In genomic region chr17:17051791-17052461, GRCh38 we compare ENCODE assay signal across 10 cellular contexts. TPM values are rescaled to one million over a fixed set of nuclear protein-coding genes. Genes with fewer than 3 reads are reported as not detected.
DNase-seq lines count a peak whose midpoint lies in the region; ATAC-seq and TF ChIP-seq lines count a peak whose summit lies in the region.
"Had no signal": no experiment of that assay in that cellular context is flagged by ENCODE, and none has a peak within 500 bp of the region (broad histone marks: within the 10 kb centered on the region; RNA-seq: fewer than 3 reads in every experiment).

No MANE protein-coding gene starts in this region.

- H3K4me1 Mint-ChIP-seq in stimulated activated naive CD8-positive, alpha-beta T cell treated with anti-CD3 and anti-CD28 coated beads, Interleukin-15, amount 100 ng/mL, for 72 hours = peaks cover 63% of the 10 kb centered on the region
- peaks cover 68% of the 10 kb centered on the region for H3K4me1 Mint-ChIP-seq in central memory CD8-positive, alpha-beta T cell
- H3K4me1 Mint-ChIP-seq in mesothelial cell of epicardium = peaks cover 23% of the 10 kb centered on the region

- H3K36me3 Mint-ChIP-seq in central memory CD8-positive, alpha-beta T cell (ENCODE audit: insufficient read depth) = peaks cover 12% of the 10 kb centered on the region
- peaks cover 3% of the 10 kb centered on the region for H3K36me3 Mint-ChIP-seq in mesothelial cell of epicardium

- no peak for TF ChIP-seq CTCF in mesothelial cell of epicardium (IDR thresholded peaks at IDR 0.05; ENCODE audit: unreplicated experiment)

- no peak for DNase-seq in stimulated activated naive CD8-positive, alpha-beta T cell treated with anti-CD3 and anti-CD28 coated beads, Interleukin-15, Interleukin-2, amounts not matched to agents 100 U/mL and 50 U/mL, for 24 hours
- no peak for DNase-seq in stimulated activated naive CD8-positive, alpha-beta T cell treated with anti-CD3 and anti-CD28 coated beads, Interleukin-15, amount 100 ng/mL, for 72 hours
- DNase-seq in central memory CD8-positive, alpha-beta T cell (ENCODE audit: low spot score in 2 of 2) = no peak
- DNase-seq in mesothelial cell of epicardium (ENCODE audit: low spot score in 2 of 2, unreplicated experiment in 2 of 2) (no peak), NCI-H1105 (lab: John Stamatoyannopoulos, UW) (no peak), activated gamma-delta T cell (lab: John Stamatoyannopoulos, UW) (no peak), NCI-H748 (lab: John Stamatoyannopoulos, UW; ENCODE audit: unreplicated experiment) (no peak)
- DNase-seq: Kasumi-1, WERI-Rb-1 had no signal

- no peak overlapping the region for H3K27ac Mint-ChIP-seq in stimulated activated naive CD8-positive, alpha-beta T cell treated with anti-CD3 and anti-CD28 coated beads, Interleukin-15, amount 100 ng/mL, for 72 hours
- peak overlapping the region; percentile 65 for H3K27ac Mint-ChIP-seq in central memory CD8-positive, alpha-beta T cell (ENCODE audit: low read depth)
- H3K27ac Mint-ChIP-seq in mesothelial cell of epicardium = peak overlapping the region; percentile 72

- H3K4me3 Mint-ChIP-seq in stimulated activated naive CD8-positive, alpha-beta T cell treated with anti-CD3 and anti-CD28 coated beads, Interleukin-15, amount 100 ng/mL, for 72 hours = no peak overlapping the region
- H3K4me3 Mint-ChIP-seq in central memory CD8-positive, alpha-beta T cell = no peak overlapping the region
- H3K4me3 Mint-ChIP-seq in mesothelial cell of epicardium = no peak overlapping the region

- H3K9me3 Mint-ChIP-seq in stimulated activated naive CD8-positive, alpha-beta T cell treated with anti-CD3 and anti-CD28 coated beads, Interleukin-15, amount 100 ng/mL, for 72 hours = no peaks in the 10 kb centered on the region
- H3K9me3 Mint-ChIP-seq in central memory CD8-positive, alpha-beta T cell = no peaks in the 10 kb centered on the region
- no peaks in the 10 kb centered on the region for H3K9me3 Mint-ChIP-seq in mesothelial cell of epicardium

- ATAC-seq in stimulated activated naive CD8-positive, alpha-beta T cell treated with anti-CD3 and anti-CD28 coated beads, Interleukin-15, Interleukin-2, amounts not matched to agents 100 U/mL and 50 U/mL, for 24 hours = peak; percentile 53
- no peak for ATAC-seq in stimulated activated naive CD8-positive, alpha-beta T cell treated with anti-CD3 and anti-CD28 coated beads, Interleukin-15, amount 100 ng/mL, for 72 hours
- ATAC-seq in central memory CD8-positive, alpha-beta T cell (replicated peaks; ENCODE audit: extremely low read depth, poor library complexity, severe bottlenecking) = no peak
- ATAC-seq in HG02642 (IDR thresholded peaks at IDR 0.05; ENCODE audit: poor library complexity, unreplicated experiment) = no peak

- no peaks in the 10 kb centered on the region for H3K27me3 Mint-ChIP-seq in stimulated activated naive CD8-positive, alpha-beta T cell treated with anti-CD3 and anti-CD28 coated beads, Interleukin-15, amount 100 ng/mL, for 72 hours
- H3K27me3 Mint-ChIP-seq in central memory CD8-positive, alpha-beta T cell = no peaks in the 10 kb centered on the region
- H3K27me3 Mint-ChIP-seq in mesothelial cell of epicardium (ENCODE audit: low read depth) = no peaks in the 10 kb centered on the region

RNA-seq across cellular contexts. Expression of gene MPRIP, which starts 9.7 kb away (rescaled TPM):
- total RNA-seq in mesothelial cell of epicardium = 224 to 228 TPM (median 225 TPM) in 3 replicates

Comparison
In these comparisons a context has a peak if more than half of its experiments do, and no peak if none do; other contexts are left out.
1. H3K27ac Mint-ChIP-seq: peak in central memory CD8-positive, alpha-beta T cell (single experiment) and mesothelial cell of epicardium (single experiment); none in stimulated activated naive CD8-positive, alpha-beta T cell treated with anti-CD3 and anti-CD28 coated beads, Interleukin-15, amount 100 ng/mL, for 72 hours (0 of 2).